ENCODE assay signal across 13 cellular contexts in genomic region chr9:715743-716400, GRCh38.
A peak's percentile ranks its signal among the peaks of the same experiment; 100 is the strongest.
DNase-seq lines count a peak whose midpoint lies in the region; ATAC-seq and TF ChIP-seq lines count a peak whose summit lies in the region.
"Had no signal": no experiment of that assay in that cellular context is flagged by ENCODE, and none has a peak within 500 bp of the region (broad histone marks: within the 10 kb centered on the region; RNA-seq: fewer than 3 reads in every experiment).

No MANE protein-coding gene starts in this region.

- peaks cover 13% of the 10 kb centered on the region; the same call in 1 of the 2 replicates for H3K36me3 ChIP-seq in Loucy (ENCODE audit: insufficient read depth, low read length)
- H3K36me3 ChIP-seq in endodermal cell (ENCODE audit: control insufficient read depth, insufficient read depth, low read length), result peaks cover 24% of the 10 kb centered on the region
- H3K36me3 ChIP-seq in testis (ENCODE audit: low read depth, missing control alignments), result no peaks in the 10 kb centered on the region
- H3K36me3 ChIP-seq in colonic mucosa, result no peaks in the 10 kb centered on the region

- peaks cover 32% of the 10 kb centered on the region for H3K36me3 Mint-ChIP-seq in endodermal cell (ENCODE audit: low read depth)

- no peaks in the 10 kb centered on the region for H3F3A ChIP-seq in Loucy (ENCODE audit: low read depth)

- H3K27ac ChIP-seq in endodermal cell (ENCODE audit: low read depth, low read length) (peak overlapping the region; percentile 24), testis (peak overlapping the region; percentile 48 to 74), colonic mucosa (no peak overlapping the region)

- H3K9me3 ChIP-seq in Loucy (ENCODE audit: insufficient read depth, low read depth, low read length) (no peaks in the 10 kb centered on the region), endodermal cell (ENCODE audit: control insufficient read depth, low read length) (no peaks in the 10 kb centered on the region), testis (no peaks in the 10 kb centered on the region), colonic mucosa (no peaks in the 10 kb centered on the region)

- intact Hi-C loops in testis (cut with DNase I; ENCODE audit: low total_unique reads) (no loop called here), colonic mucosa (cut with DNase I) (no loop called here)

- H4K20me1 ChIP-seq in Loucy (ENCODE audit: insufficient read depth, low read length, poor library complexity, severe bottlenecking), result no peaks in the 10 kb centered on the region

- peak overlapping the region; percentile 60 for H3K4me3 ChIP-seq in Loucy (ENCODE audit: low read length, poor library complexity, severe bottlenecking)
- no peak overlapping the region for H3K4me3 ChIP-seq in endodermal cell (ENCODE audit: low read length)
- no peak overlapping the region for H3K4me3 ChIP-seq in testis
- H3K4me3 ChIP-seq in colonic mucosa, result no peak overlapping the region

- DNase-seq in endodermal cell (no peak), lung microvascular endothelial cell (ENCODE audit: low read depth in 2 of 2) (peak; percentile 21 to 33), testis (no peak), omental fat pad (ENCODE audit: low spot score) (no peak), colonic mucosa (no peak), kidney glomerular epithelial cell (lab: John Stamatoyannopoulos, UW) (no peak), NK-92 (lab: John Stamatoyannopoulos, UW; ENCODE audit: unreplicated experiment) (no peak)
- DNase-seq: activated CD4-positive, alpha-beta T cell treated with anti-CD3 and anti-CD28 coated beads, Interleukin-2, amount 10 ng/mL, durations not matched to agents 7 days and 5 days; activated naive CD8-positive, alpha-beta T cell treated with anti-CD3 and anti-CD28 coated beads, Interleukin-2, amount 10 ng/mL, durations not matched to agents 7 days and 5 days; glutamatergic neuron; NCI-H146; occipital lobe had no signal

- H3K4me1 ChIP-seq in Loucy (ENCODE audit: insufficient read depth, low read length, poor library complexity, severe bottlenecking), result peaks cover 84% of the 10 kb centered on the region
- peaks cover 6% of the 10 kb centered on the region for H3K4me1 ChIP-seq in endodermal cell (ENCODE audit: control insufficient read depth, insufficient read depth, low read length)
- peaks cover 23% of the 10 kb centered on the region for H3K4me1 ChIP-seq in testis
- H3K4me1 ChIP-seq in colonic mucosa, result no peaks in the 10 kb centered on the region

- ATAC-seq in omental fat pad (ENCODE audit: low FRiP score), result no peak

- H3K27me3 Mint-ChIP-seq in endodermal cell (ENCODE audit: insufficient read depth), result no peaks in the 10 kb centered on the region

- H2AFZ ChIP-seq in Loucy (ENCODE audit: low read length), result no peak overlapping the region

- no peak for TF ChIP-seq POLR2A in testis (IDR thresholded peaks at IDR 0.05)

- no peak overlapping the region for H3K27ac Mint-ChIP-seq in endodermal cell
- H3K27ac Mint-ChIP-seq: activated CD4-positive, alpha-beta T cell treated with anti-CD3 and anti-CD28 coated beads, Interleukin-2, amount 10 ng/mL, durations not matched to agents 7 days and 5 days; activated naive CD8-positive, alpha-beta T cell treated with anti-CD3 and anti-CD28 coated beads, Interleukin-2, amount 10 ng/mL, durations not matched to agents 7 days and 5 days had no signal

- H3K4me3 Mint-ChIP-seq in endodermal cell, result no peak overlapping the region
- H3K4me3 Mint-ChIP-seq: activated CD4-positive, alpha-beta T cell treated with anti-CD3 and anti-CD28 coated beads, Interleukin-2, amount 10 ng/mL, durations not matched to agents 7 days and 5 days; activated naive CD8-positive, alpha-beta T cell treated with anti-CD3 and anti-CD28 coated beads, Interleukin-2, amount 10 ng/mL, durations not matched to agents 7 days and 5 days had no signal

- H3K27me3 ChIP-seq in Loucy (ENCODE audit: insufficient read depth, low read length, poor library complexity, severe bottlenecking) (no peaks in the 10 kb centered on the region), endodermal cell (ENCODE audit: control insufficient read depth, insufficient read depth, low read length, poor library complexity, severe bottlenecking) (no peaks in the 10 kb centered on the region), testis (no peaks in the 10 kb centered on the region), colonic mucosa (no peaks in the 10 kb centered on the region)

- WGBS in endodermal cell (ENCODE audit: insufficient coverage in 1 of 2, insufficient read length in 1 of 2), 2 experiments, result 90 to 100% methylated on average over 3 of the region's 3 CpGs
- WGBS in testis, 2 donors, result 34 to 42% methylated on average over 3 of the region's 3 CpGs

- peaks cover 100% of the 10 kb centered on the region for H3K79me2 ChIP-seq in Loucy (ENCODE audit: insufficient read depth, low read length)

- no peaks in the 10 kb centered on the region for H3K9me2 ChIP-seq in Loucy (replicated peaks; ENCODE audit: low read depth, low read length)

- peaks cover 10% of the 10 kb centered on the region for H3K4me1 Mint-ChIP-seq in endodermal cell
- H3K4me1 Mint-ChIP-seq: activated CD4-positive, alpha-beta T cell treated with anti-CD3 and anti-CD28 coated beads, Interleukin-2, amount 10 ng/mL, durations not matched to agents 7 days and 5 days; activated naive CD8-positive, alpha-beta T cell treated with anti-CD3 and anti-CD28 coated beads, Interleukin-2, amount 10 ng/mL, durations not matched to agents 7 days and 5 days had no signal

- H3K4me2 ChIP-seq in Loucy (ENCODE audit: low read depth, low read length, poor library complexity, severe bottlenecking), result peak overlapping the region; percentile 99

- H3K9me3 Mint-ChIP-seq in endodermal cell, result no peaks in the 10 kb centered on the region
- H3K9me3 Mint-ChIP-seq: activated CD4-positive, alpha-beta T cell treated with anti-CD3 and anti-CD28 coated beads, Interleukin-2, amount 10 ng/mL, durations not matched to agents 7 days and 5 days; activated naive CD8-positive, alpha-beta T cell treated with anti-CD3 and anti-CD28 coated beads, Interleukin-2, amount 10 ng/mL, durations not matched to agents 7 days and 5 days had no signal

- H3K9ac ChIP-seq in Loucy (ENCODE audit: low read depth, low read length, poor library complexity, severe bottlenecking) (peak overlapping the region; percentile 32), endodermal cell (ENCODE audit: extremely low read depth, low read length, poor library complexity, severe bottlenecking) (no peak overlapping the region), colonic mucosa (ENCODE audit: low read depth in 2 of 2, low read length in 2 of 2) (no peak overlapping the region)

- TF ChIP-seq CTCF in Loucy (conservative IDR thresholded peaks at IDR 0.05; ENCODE audit: low read length) (no peak), endodermal cell (conservative IDR thresholded peaks at IDR 0.05) (no peak), testis (IDR thresholded peaks at IDR 0.05) (no peak), omental fat pad (IDR thresholded peaks at IDR 0.05) (no peak), colonic mucosa (IDR thresholded peaks at IDR 0.05) (no peak)

Comparison
In these comparisons a context has a peak if more than half of its experiments do, and no peak if none do; other contexts are left out.
1. DNase-seq: peak in lung microvascular endothelial cell (2 of 2); none in endodermal cell (single experiment), testis (single experiment), omental fat pad (single experiment), colonic mucosa (single experiment), kidney glomerular epithelial cell (single experiment) and NK-92 (single experiment).